30 cellular contexts compared by ENCODE assay signal in the genomic region with DNA sequence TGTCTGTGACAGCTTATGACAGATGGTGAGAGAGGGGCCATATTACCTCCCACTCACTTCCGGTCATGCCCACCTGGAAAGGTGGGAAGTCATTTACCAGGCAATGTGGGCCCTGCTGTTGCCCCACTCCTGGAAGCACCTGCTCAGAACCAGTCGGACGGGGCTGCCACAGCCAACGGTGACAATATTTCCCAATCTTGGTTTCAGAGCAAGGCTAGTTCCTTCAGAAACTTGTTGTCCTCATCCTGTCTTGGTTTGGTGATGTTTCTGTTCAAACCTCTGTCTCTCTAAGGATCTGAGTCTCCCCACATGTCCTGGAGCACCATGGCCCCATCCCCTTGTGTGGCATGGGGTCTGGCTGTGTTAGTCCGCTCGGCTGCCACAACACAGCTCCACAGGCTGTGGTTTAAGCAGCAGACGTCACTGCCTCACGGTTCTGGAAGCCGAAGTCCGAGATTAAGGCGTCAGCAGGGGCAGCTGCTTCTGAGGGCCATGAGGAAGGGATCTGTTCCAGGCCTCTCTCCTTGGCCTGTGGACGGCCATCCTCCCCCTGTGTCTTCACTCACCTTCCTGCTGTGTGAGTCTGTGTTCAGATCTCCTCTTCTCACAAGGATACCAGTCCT. TPM values are rescaled to one million over a fixed set of nuclear protein-coding genes. Genes with fewer than 3 reads are reported as not detected.
"Had no signal": no experiment of that assay in that cellular context is flagged by ENCODE, and none has a peak within 500 bp of the region (broad histone marks: within the 10 kb centered on the region; RNA-seq: fewer than 3 reads in every experiment).

No MANE protein-coding gene starts in this region.

- H3K9me3 ChIP-seq: esophagus muscularis mucosa, gastroesophageal sphincter, heart left ventricle, left lung, pancreas, stomach, testis, tibial artery, upper lobe of right lung, uterus had no signal

- H3K9me3 Mint-ChIP-seq: nephron; stimulated activated effector memory CD8-positive, alpha-beta T cell treated with anti-CD3 and anti-CD28 coated beads, Interleukin-12 subunit alpha, Interleukin-12 subunit beta, amount 100 ng/mL, for 72 hours had no signal

- DNase-seq: dorsolateral prefrontal cortex; effector CD4-positive, alpha-beta T cell; foreskin keratinocyte; heart left ventricle; left cardiac atrium; mesenchymal stem cell; midbrain; naive thymus-derived CD4-positive, alpha-beta T cell; occipital lobe; pancreas; retina; stimulated activated CD4-positive, alpha-beta T cell treated with anti-CD3 and anti-CD28 coated beads, Interleukin-2, amount 100 ng/mL, for 24 hours; stimulated activated CD4-positive, alpha-beta T cell treated with anti-CD3 and anti-CD28 coated beads, Interleukin-4, amount 100 ng/mL, for 24 hours; stimulated activated naive CD4-positive, alpha-beta T cell treated with Interleukin-2 at 50 U/mL for 16 hours; stomach; testis; tibial artery; upper lobe of right lung; uterus had no signal

- H3K4me3 ChIP-seq: dorsolateral prefrontal cortex, esophagus muscularis mucosa, gastroesophageal sphincter, heart left ventricle, hepatocyte, left lung, pancreas, stomach, testis, tibial artery, upper lobe of right lung, uterus had no signal

- ATAC-seq: foreskin keratinocyte; gastroesophageal sphincter; heart left ventricle; left cardiac atrium; left lung; naive thymus-derived CD4-positive, alpha-beta T cell; pancreas; sciatic nerve had no signal

- H3K4me1 Mint-ChIP-seq: nephron had no signal

- H3K27ac ChIP-seq: dorsolateral prefrontal cortex, epithelial cell of prostate, esophagus muscularis mucosa, foreskin keratinocyte, gastroesophageal sphincter, heart left ventricle, left lung, pancreas, stomach, testis, tibial artery, upper lobe of right lung, uterus had no signal

- H3K4me1 ChIP-seq: esophagus muscularis mucosa, foreskin keratinocyte, gastroesophageal sphincter, heart left ventricle, left lung, pancreas, stomach, testis, tibial artery, upper lobe of right lung, uterus had no signal

- H2AFZ ChIP-seq: hepatocyte had no signal

- H3K4me2 ChIP-seq: hepatocyte had no signal

- H3K27me3 ChIP-seq: hepatocyte, left lung, pancreas, testis, upper lobe of right lung, uterus had no signal

- H3K4me3 Mint-ChIP-seq: naive thymus-derived CD4-positive, alpha-beta T cell; nephron; stimulated activated effector memory CD8-positive, alpha-beta T cell treated with anti-CD3 and anti-CD28 coated beads, Interleukin-12 subunit alpha, Interleukin-12 subunit beta, amount 100 ng/mL, for 72 hours had no signal

- H3K36me3 Mint-ChIP-seq: naive thymus-derived CD4-positive, alpha-beta T cell; stimulated activated effector memory CD8-positive, alpha-beta T cell treated with anti-CD3 and anti-CD28 coated beads, Interleukin-12 subunit alpha, Interleukin-12 subunit beta, amount 100 ng/mL, for 72 hours had no signal

- H3K27ac Mint-ChIP-seq: naive thymus-derived CD4-positive, alpha-beta T cell; nephron; stimulated activated effector memory CD8-positive, alpha-beta T cell treated with anti-CD3 and anti-CD28 coated beads, Interleukin-12 subunit alpha, Interleukin-12 subunit beta, amount 100 ng/mL, for 72 hours had no signal

- H3K36me3 ChIP-seq: esophagus muscularis mucosa, gastroesophageal sphincter, heart left ventricle, left lung, pancreas, stomach, tibial artery, upper lobe of right lung, uterus had no signal

- H3K79me2 ChIP-seq: hepatocyte had no signal

RNA-seq across cellular contexts. Expression of a gene that starts 31.5 kb away (rescaled TPM):
- total RNA-seq: esophagus muscularis mucosa; fibroblast of lung; heart left ventricle; left cardiac atrium; left lung; lung microvascular endothelial cell; naive thymus-derived CD4-positive, alpha-beta T cell; occipital lobe; subcutaneous adipose tissue; upper lobe of right lung had no signal
- polyA plus RNA-seq: fibroblast of lung; foreskin keratinocyte; heart left ventricle; naive thymus-derived CD4-positive, alpha-beta T cell had no signal
